In the genomic region with DNA sequence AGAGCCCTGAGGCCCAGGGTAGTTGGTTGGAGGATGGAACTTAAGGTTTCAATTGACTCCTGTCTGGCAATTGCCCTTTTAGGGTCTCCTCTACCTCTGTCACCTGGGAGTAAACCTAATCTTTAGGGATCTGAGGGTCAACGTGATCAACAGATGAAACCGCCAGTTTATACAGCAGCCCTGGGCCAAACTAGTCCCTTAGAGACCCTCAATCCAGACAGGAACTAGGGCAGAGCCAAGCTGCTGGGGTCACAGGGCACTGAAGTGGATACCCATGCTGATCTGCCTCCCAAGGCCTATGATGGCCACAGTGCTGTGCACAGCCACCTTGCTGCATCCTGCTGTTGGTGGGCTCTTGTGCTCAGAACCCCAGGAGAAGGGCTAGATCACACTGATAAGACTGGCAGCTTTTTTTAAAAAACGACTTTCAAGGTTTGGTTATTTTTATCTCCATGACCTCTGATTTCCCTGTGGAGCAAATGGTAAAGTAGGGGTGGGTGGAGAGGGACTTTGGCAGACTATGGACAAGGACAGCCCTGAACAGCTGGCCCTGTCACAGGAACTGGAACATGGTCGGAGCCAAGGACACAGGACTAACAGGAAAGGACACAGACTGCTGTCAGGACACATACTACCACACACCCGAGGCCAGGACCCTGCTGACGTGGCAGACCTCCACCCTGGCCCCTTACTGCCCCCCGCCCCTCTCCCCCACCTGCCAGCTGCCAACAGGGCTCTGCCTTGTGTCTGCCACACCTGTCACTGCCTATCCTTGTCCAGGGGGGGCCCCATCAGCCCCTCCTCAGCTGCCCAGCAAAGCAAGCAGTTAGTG, we compare ENCODE assay signal across 1 cellular context.
A peak's percentile ranks its signal among the peaks of the same experiment; 100 is the strongest.
TF ChIP-seq lines count a peak whose summit lies in the region.

No MANE protein-coding gene starts in this region.

TF ChIP-seq in HepG2, 621 proteins besides CTCF, POLR2A, EP300 and RAD21 (continued from another document and continues in another):
- TF ChIP-seq ATF6 (CRISPR knock-in tag; conservative IDR thresholded peaks at IDR 0.05): no peak
- 0 out of 2 replicates have a peak, but pooled peaks have one; percentile 3 for TF ChIP-seq PBX2 (CRISPR knock-in tag; IDR thresholded peaks at IDR 0.05)
- TF ChIP-seq MIER3 (CRISPR knock-in tag; IDR thresholded peaks at IDR 0.05; ENCODE audit: borderline replicate concordance): peak; percentile 84
- TF ChIP-seq NFKB2 (CRISPR knock-in tag; IDR thresholded peaks at IDR 0.05; ENCODE audit: borderline replicate concordance): peak; percentile 64; the same call in 1 of the 2 replicates
- peak; percentile 64; the same call in 1 of the 2 replicates for TF ChIP-seq NCOA2 (CRISPR knock-in tag; IDR thresholded peaks at IDR 0.05)
- peak; percentile 85 for TF ChIP-seq ZNF772 (CRISPR knock-in tag; IDR thresholded peaks at IDR 0.05)
- TF ChIP-seq, protein P1, sequence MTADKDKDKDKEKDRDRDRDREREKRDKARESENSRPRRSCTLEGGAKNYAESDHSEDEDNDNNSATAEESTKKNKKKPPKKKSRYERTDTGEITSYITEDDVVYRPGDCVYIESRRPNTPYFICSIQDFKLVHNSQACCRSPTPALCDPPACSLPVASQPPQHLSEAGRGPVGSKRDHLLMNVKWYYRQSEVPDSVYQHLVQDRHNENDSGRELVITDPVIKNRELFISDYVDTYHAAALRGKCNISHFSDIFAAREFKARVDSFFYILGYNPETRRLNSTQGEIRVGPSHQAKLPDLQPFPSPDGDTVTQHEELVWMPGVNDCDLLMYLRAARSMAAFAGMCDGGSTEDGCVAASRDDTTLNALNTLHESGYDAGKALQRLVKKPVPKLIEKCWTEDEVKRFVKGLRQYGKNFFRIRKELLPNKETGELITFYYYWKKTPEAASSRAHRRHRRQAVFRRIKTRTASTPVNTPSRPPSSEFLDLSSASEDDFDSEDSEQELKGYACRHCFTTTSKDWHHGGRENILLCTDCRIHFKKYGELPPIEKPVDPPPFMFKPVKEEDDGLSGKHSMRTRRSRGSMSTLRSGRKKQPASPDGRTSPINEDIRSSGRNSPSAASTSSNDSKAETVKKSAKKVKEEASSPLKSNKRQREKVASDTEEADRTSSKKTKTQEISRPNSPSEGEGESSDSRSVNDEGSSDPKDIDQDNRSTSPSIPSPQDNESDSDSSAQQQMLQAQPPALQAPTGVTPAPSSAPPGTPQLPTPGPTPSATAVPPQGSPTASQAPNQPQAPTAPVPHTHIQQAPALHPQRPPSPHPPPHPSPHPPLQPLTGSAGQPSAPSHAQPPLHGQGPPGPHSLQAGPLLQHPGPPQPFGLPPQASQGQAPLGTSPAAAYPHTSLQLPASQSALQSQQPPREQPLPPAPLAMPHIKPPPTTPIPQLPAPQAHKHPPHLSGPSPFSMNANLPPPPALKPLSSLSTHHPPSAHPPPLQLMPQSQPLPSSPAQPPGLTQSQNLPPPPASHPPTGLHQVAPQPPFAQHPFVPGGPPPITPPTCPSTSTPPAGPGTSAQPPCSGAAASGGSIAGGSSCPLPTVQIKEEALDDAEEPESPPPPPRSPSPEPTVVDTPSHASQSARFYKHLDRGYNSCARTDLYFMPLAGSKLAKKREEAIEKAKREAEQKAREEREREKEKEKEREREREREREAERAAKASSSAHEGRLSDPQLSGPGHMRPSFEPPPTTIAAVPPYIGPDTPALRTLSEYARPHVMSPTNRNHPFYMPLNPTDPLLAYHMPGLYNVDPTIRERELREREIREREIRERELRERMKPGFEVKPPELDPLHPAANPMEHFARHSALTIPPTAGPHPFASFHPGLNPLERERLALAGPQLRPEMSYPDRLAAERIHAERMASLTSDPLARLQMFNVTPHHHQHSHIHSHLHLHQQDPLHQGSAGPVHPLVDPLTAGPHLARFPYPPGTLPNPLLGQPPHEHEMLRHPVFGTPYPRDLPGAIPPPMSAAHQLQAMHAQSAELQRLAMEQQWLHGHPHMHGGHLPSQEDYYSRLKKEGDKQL (CRISPR knock-in tag; IDR thresholded peaks at IDR 0.05; ENCODE audit: low read depth): no peak
- TF ChIP-seq NR2F1 (CRISPR knock-in tag; IDR thresholded peaks at IDR 0.05): 0 out of 4 replicates have a peak, but pooled peaks of 1 of the 2 experiments have one; percentile 19
- peak; percentile 53; the same call in 1 of the 2 replicates for TF ChIP-seq KDM2A (CRISPR knock-in tag; IDR thresholded peaks at IDR 0.05; ENCODE audit: borderline replicate concordance, low read depth)
- peak; percentile 54; the same call in 1 of the 2 replicates for TF ChIP-seq GATAD2A (CRISPR knock-in tag; IDR thresholded peaks at IDR 0.05)
- TF ChIP-seq, protein P2, sequence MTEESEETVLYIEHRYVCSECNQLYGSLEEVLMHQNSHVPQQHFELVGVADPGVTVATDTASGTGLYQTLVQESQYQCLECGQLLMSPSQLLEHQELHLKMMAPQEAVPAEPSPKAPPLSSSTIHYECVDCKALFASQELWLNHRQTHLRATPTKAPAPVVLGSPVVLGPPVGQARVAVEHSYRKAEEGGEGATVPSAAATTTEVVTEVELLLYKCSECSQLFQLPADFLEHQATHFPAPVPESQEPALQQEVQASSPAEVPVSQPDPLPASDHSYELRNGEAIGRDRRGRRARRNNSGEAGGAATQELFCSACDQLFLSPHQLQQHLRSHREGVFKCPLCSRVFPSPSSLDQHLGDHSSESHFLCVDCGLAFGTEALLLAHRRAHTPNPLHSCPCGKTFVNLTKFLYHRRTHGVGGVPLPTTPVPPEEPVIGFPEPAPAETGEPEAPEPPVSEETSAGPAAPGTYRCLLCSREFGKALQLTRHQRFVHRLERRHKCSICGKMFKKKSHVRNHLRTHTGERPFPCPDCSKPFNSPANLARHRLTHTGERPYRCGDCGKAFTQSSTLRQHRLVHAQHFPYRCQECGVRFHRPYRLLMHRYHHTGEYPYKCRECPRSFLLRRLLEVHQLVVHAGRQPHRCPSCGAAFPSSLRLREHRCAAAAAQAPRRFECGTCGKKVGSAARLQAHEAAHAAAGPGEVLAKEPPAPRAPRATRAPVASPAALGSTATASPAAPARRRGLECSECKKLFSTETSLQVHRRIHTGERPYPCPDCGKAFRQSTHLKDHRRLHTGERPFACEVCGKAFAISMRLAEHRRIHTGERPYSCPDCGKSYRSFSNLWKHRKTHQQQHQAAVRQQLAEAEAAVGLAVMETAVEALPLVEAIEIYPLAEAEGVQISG (CRISPR knock-in tag; IDR thresholded peaks at IDR 0.05): no peak; the same call in 1 of the 2 replicates
- TF ChIP-seq, protein P3, sequence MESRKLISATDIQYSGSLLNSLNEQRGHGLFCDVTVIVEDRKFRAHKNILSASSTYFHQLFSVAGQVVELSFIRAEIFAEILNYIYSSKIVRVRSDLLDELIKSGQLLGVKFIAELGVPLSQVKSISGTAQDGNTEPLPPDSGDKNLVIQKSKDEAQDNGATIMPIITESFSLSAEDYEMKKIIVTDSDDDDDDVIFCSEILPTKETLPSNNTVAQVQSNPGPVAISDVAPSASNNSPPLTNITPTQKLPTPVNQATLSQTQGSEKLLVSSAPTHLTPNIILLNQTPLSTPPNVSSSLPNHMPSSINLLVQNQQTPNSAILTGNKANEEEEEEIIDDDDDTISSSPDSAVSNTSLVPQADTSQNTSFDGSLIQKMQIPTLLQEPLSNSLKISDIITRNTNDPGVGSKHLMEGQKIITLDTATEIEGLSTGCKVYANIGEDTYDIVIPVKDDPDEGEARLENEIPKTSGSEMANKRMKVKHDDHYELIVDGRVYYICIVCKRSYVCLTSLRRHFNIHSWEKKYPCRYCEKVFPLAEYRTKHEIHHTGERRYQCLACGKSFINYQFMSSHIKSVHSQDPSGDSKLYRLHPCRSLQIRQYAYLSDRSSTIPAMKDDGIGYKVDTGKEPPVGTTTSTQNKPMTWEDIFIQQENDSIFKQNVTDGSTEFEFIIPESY (CRISPR knock-in tag; IDR thresholded peaks at IDR 0.05): no peak
- TF ChIP-seq HDAC2 (CRISPR knock-in tag; IDR thresholded peaks at IDR 0.05): 0 out of 2 replicates have a peak, but pooled peaks have one; percentile 24
- peak; percentile 72; the same call in 1 of the 2 replicates for TF ChIP-seq ZNF614 (CRISPR knock-in tag; IDR thresholded peaks at IDR 0.05; ENCODE audit: borderline replicate concordance)
- 0 out of 2 replicates have a peak, but pooled peaks have one; percentile 42 for TF ChIP-seq ZFYVE20 (CRISPR knock-in tag; IDR thresholded peaks at IDR 0.05; ENCODE audit: borderline replicate concordance, low read depth)
- peak; percentile 48; the same call in 1 of the 2 replicates for TF ChIP-seq KAT7 (CRISPR knock-in tag; IDR thresholded peaks at IDR 0.05; ENCODE audit: borderline replicate concordance)
- peak; percentile 89 for TF ChIP-seq RXRB (CRISPR knock-in tag; IDR thresholded peaks at IDR 0.05; ENCODE audit: borderline replicate concordance)
- TF ChIP-seq MEIS2 (CRISPR knock-in tag; IDR thresholded peaks at IDR 0.05): peak; percentile 76
- peak; percentile 62; the same call in 1 of the 2 replicates for TF ChIP-seq ZBTB39 (CRISPR knock-in tag; IDR thresholded peaks at IDR 0.05)
- TF ChIP-seq ZNF776 (CRISPR knock-in tag; IDR thresholded peaks at IDR 0.05): peak; percentile 66; the same call in 1 of the 2 replicates
- TF ChIP-seq KLF16 (CRISPR knock-in tag; IDR thresholded peaks at IDR 0.05): 0 out of 4 replicates have a peak, but pooled peaks of 1 of the 2 experiments have one; percentile 10
- TF ChIP-seq FOXP1 (IDR thresholded peaks at IDR 0.05): no peak
- TF ChIP-seq FOXP1 (CRISPR knock-in tag; IDR thresholded peaks at IDR 0.05): peak; percentile 25; the same call in 1 of the 2 replicates
- TF ChIP-seq, protein P4, sequence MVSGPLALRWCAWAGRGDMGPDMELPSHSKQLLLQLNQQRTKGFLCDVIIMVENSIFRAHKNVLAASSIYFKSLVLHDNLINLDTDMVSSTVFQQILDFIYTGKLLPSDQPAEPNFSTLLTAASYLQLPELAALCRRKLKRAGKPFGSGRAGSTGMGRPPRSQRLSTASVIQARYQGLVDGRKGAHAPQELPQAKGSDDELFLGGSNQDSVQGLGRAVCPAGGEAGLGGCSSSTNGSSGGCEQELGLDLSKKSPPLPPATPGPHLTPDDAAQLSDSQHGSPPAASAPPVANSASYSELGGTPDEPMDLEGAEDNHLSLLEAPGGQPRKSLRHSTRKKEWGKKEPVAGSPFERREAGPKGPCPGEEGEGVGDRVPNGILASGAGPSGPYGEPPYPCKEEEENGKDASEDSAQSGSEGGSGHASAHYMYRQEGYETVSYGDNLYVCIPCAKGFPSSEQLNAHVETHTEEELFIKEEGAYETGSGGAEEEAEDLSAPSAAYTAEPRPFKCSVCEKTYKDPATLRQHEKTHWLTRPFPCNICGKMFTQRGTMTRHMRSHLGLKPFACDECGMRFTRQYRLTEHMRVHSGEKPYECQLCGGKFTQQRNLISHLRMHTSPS (CRISPR knock-in tag; IDR thresholded peaks at IDR 0.05; ENCODE audit: low read depth): peak; percentile 64
- TF ChIP-seq, protein P5, sequence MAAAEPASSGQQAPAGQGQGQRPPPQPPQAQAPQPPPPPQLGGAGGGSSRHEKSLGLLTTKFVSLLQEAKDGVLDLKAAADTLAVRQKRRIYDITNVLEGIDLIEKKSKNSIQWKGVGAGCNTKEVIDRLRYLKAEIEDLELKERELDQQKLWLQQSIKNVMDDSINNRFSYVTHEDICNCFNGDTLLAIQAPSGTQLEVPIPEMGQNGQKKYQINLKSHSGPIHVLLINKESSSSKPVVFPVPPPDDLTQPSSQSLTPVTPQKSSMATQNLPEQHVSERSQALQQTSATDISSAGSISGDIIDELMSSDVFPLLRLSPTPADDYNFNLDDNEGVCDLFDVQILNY (CRISPR knock-in tag; conservative IDR thresholded peaks at IDR 0.05): no peak
- peak; percentile 91 for TF ChIP-seq RARA (CRISPR knock-in tag; IDR thresholded peaks at IDR 0.05)
- no peak for TF ChIP-seq RBM39 (IDR thresholded peaks at IDR 0.05; ENCODE audit: low read depth, low read length, poor library complexity, severe bottlenecking)
- TF ChIP-seq MTA3 (CRISPR knock-in tag; IDR thresholded peaks at IDR 0.05): no peak
- 0 out of 2 replicates have a peak, but pooled peaks have one; percentile 34 for TF ChIP-seq PCBP1 (IDR thresholded peaks at IDR 0.05; ENCODE audit: borderline replicate concordance, low read depth, low read length)
- peak; percentile 90 for TF ChIP-seq ZNF572 (CRISPR knock-in tag; IDR thresholded peaks at IDR 0.05)
- TF ChIP-seq DNMT1 (CRISPR knock-in tag; IDR thresholded peaks at IDR 0.05): peak; percentile 32; the same call in 1 of the 2 replicates
